Comparison of ENCODE assay signal across 19 cellular contexts in the genomic region with DNA sequence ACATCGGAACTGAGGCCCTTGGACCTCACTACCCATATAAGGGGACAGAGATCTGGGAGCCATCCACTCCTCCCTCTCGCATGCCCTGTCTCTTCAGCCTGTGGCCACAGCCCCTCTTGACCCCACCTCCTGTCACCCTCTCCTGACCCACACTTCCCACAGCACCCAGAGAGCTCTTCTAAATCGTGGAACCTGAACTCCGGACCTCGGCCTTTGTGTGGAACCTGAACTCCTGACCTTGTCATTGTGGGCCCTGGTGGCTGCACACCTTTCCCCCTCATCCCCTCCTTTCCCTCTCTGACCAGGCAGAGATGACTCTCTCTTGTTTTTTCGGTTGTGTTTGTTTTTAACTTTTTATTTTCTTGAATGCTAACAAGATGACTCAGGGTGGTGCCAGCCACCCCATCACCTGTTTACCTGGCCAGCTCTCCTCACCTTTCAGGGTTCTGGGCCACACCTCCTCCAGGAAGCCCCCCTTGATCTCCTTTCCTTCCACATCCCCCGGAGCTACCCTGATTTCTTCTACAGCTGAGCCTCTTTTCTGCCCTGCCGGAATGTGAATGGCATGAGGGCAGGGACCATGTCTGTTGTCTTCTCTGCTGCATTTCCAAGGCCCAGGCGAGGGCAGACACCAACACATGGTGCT. TPM values are rescaled to one million over a fixed set of nuclear protein-coding genes. Genes with fewer than 3 reads are reported as not detected.
DNase-seq lines count a peak whose midpoint lies in the region; ATAC-seq and TF ChIP-seq lines count a peak whose summit lies in the region.
"Had no signal": no experiment of that assay in that cellular context is flagged by ENCODE, and none has a peak within 500 bp of the region (broad histone marks: within the 10 kb centered on the region; RNA-seq: fewer than 3 reads in every experiment).

No MANE protein-coding gene starts in this region.

- no peaks in the 10 kb centered on the region for H3K9me3 Mint-ChIP-seq in natural killer cell treated with Interleukin-12 subunit alpha and Interleukin-12 subunit beta and Interleukin-15 and Interleukin-18, amount 100 ng/mL, for 72 hours
- no peaks in the 10 kb centered on the region for H3K9me3 Mint-ChIP-seq in natural killer cell
- H3K9me3 Mint-ChIP-seq in activated T-helper 17 cell treated with anti-CD3 and anti-CD28 coated beads, Interleukin-2, amount 50 U/mL, for 72 hours, result no peaks in the 10 kb centered on the region
- H3K9me3 Mint-ChIP-seq in type B pancreatic cell, result no peaks in the 10 kb centered on the region
- H3K9me3 Mint-ChIP-seq: CD4-positive, alpha-beta memory T cell had no signal

- WGBS in liver, result 71% methylated on average over 9 of the region's 9 CpGs

- H3K27ac Mint-ChIP-seq in natural killer cell treated with Interleukin-12 subunit alpha and Interleukin-12 subunit beta and Interleukin-15 and Interleukin-18, amount 100 ng/mL, for 72 hours, result no peak overlapping the region
- no peak overlapping the region for H3K27ac Mint-ChIP-seq in natural killer cell
- H3K27ac Mint-ChIP-seq in activated T-helper 17 cell treated with anti-CD3 and anti-CD28 coated beads, Interleukin-2, amount 50 U/mL, for 72 hours, result peak overlapping the region; percentile 27
- H3K27ac Mint-ChIP-seq in type B pancreatic cell, result peak overlapping the region; percentile 37

- no peak overlapping the region for H3K9ac ChIP-seq in liver (ENCODE audit: low read depth in 1 of 2, low read length in 2 of 2)

- peaks cover 0 to 14% (median 10%) of the 10 kb centered on the region in 4 donors for H3K4me1 ChIP-seq in liver (ENCODE audit: control insufficient read depth in 4 of 4, insufficient read depth in 4 of 4, low read length in 3 of 4)

- H3K36me3 ChIP-seq in liver (ENCODE audit: control insufficient read depth in 4 of 4, insufficient read depth in 3 of 4, low read depth in 1 of 4, low read length in 3 of 4), result peaks cover 10 to 40% (median 23%) of the 10 kb centered on the region in 4 donors

- no peaks in the 10 kb centered on the region for H3K27me3 ChIP-seq in liver (ENCODE audit: control insufficient read depth in 4 of 4, insufficient read depth in 4 of 4, low read length in 3 of 4)

- no peaks in the 10 kb centered on the region for H3K9me3 ChIP-seq in liver (ENCODE audit: control insufficient read depth in 4 of 4, low read length in 3 of 4)

- intact Hi-C loops in natural killer cell (cut with micrococcal nuclease), result no loop called here

- H3K36me3 Mint-ChIP-seq in natural killer cell treated with Interleukin-12 subunit alpha and Interleukin-12 subunit beta and Interleukin-15 and Interleukin-18, amount 100 ng/mL, for 72 hours, result peaks cover 17% of the 10 kb centered on the region
- H3K36me3 Mint-ChIP-seq in natural killer cell (peaks cover 9% of the 10 kb centered on the region), type B pancreatic cell (peaks cover 14% of the 10 kb centered on the region)
- H3K36me3 Mint-ChIP-seq in activated T-helper 17 cell treated with anti-CD3 and anti-CD28 coated beads, Interleukin-2, amount 50 U/mL, for 72 hours (ENCODE audit: low read depth), result peaks cover 77% of the 10 kb centered on the region

- no peak overlapping the region for H3K4me3 Mint-ChIP-seq in natural killer cell treated with Interleukin-12 subunit alpha and Interleukin-12 subunit beta and Interleukin-15 and Interleukin-18, amount 100 ng/mL, for 72 hours
- no peak overlapping the region for H3K4me3 Mint-ChIP-seq in natural killer cell
- H3K4me3 Mint-ChIP-seq in activated T-helper 17 cell treated with anti-CD3 and anti-CD28 coated beads, Interleukin-2, amount 50 U/mL, for 72 hours, result no peak overlapping the region
- peak overlapping the region; percentile 16 for H3K4me3 Mint-ChIP-seq in type B pancreatic cell

- no peak for TF ChIP-seq CTCF in natural killer cell (IDR thresholded peaks at IDR 0.05)
- TF ChIP-seq CTCF in liver (IDR thresholded peaks at IDR 0.05; ENCODE audit: low read depth, low read length, missing input control), result no peak
- TF ChIP-seq CTCF in type B pancreatic cell (conservative IDR thresholded peaks at IDR 0.05), result no peak

- DNase-seq in natural killer cell treated with Interleukin-12 subunit alpha and Interleukin-12 subunit beta and Interleukin-15 and Interleukin-18, amount 100 ng/mL, for 72 hours (ENCODE audit: low spot score), result peak; percentile 39
- DNase-seq in natural killer cell, result no peak
- no peak for DNase-seq in type B pancreatic cell (ENCODE audit: extremely low spot score, unreplicated experiment)
- no peak for DNase-seq in activated CD8-positive, alpha-beta memory T cell treated with anti-CD3 and anti-CD28 coated beads for 24 hours
- DNase-seq in activated effector memory CD4-positive, alpha-beta T cell treated with Interleukin-2 at 50 U/mL for 16 hours, result no peak
- no peak for DNase-seq in central memory CD4-positive, alpha-beta T cell
- DNase-seq: ACHN; CD4-positive, alpha-beta memory T cell; DMS79; MV-4-11; NCI-H1436; NCI-H2029; NCI-H2171; NCI-H446; NCI-H69; SHP77 had no signal

- TF ChIP-seq RAD21 in liver (IDR thresholded peaks at IDR 0.05), result no peak

- no peaks in the 10 kb centered on the region for H3K27me3 Mint-ChIP-seq in natural killer cell treated with Interleukin-12 subunit alpha and Interleukin-12 subunit beta and Interleukin-15 and Interleukin-18, amount 100 ng/mL, for 72 hours
- H3K27me3 Mint-ChIP-seq in natural killer cell (ENCODE audit: low read depth in 2 of 2), result no peaks in the 10 kb centered on the region
- H3K27me3 Mint-ChIP-seq in activated T-helper 17 cell treated with anti-CD3 and anti-CD28 coated beads, Interleukin-2, amount 50 U/mL, for 72 hours, result no peaks in the 10 kb centered on the region
- H3K27me3 Mint-ChIP-seq in type B pancreatic cell, result no peaks in the 10 kb centered on the region
- H3K27me3 Mint-ChIP-seq: CD4-positive, alpha-beta memory T cell had no signal

- no peak for ATAC-seq in natural killer cell treated with Interleukin-12 subunit alpha and Interleukin-12 subunit beta and Interleukin-15 and Interleukin-18, amount 100 ng/mL, for 72 hours
- no peak for ATAC-seq in natural killer cell
- ATAC-seq in activated T-helper 17 cell treated with anti-CD3 and anti-CD28 coated beads, Interleukin-2, amount 50 U/mL, for 72 hours (replicated peaks), result no peak

- no peak overlapping the region for H3K4me3 ChIP-seq in liver (ENCODE audit: low read depth in 1 of 3, low read length in 3 of 3)

- H3K27ac ChIP-seq in liver (ENCODE audit: low read depth in 1 of 2, low read length in 2 of 2), result no peak overlapping the region
- H3K27ac ChIP-seq: HL-60 had no signal

- H3K4me1 Mint-ChIP-seq in natural killer cell treated with Interleukin-12 subunit alpha and Interleukin-12 subunit beta and Interleukin-15 and Interleukin-18, amount 100 ng/mL, for 72 hours (ENCODE audit: low read depth in 2 of 2), result peaks cover 13 to 15% of the 10 kb centered on the region in 2 donors
- peaks cover 0 to 24% of the 10 kb centered on the region in 2 donors for H3K4me1 Mint-ChIP-seq in natural killer cell
- H3K4me1 Mint-ChIP-seq in activated T-helper 17 cell treated with anti-CD3 and anti-CD28 coated beads, Interleukin-2, amount 50 U/mL, for 72 hours, result peaks cover 13% of the 10 kb centered on the region
- peaks cover 5% of the 10 kb centered on the region for H3K4me1 Mint-ChIP-seq in type B pancreatic cell (ENCODE audit: unreplicated experiment)

TF ChIP-seq in liver, 16 proteins besides CTCF, POLR2A, EP300 and RAD21 (continues in another document):
- no peak for TF ChIP-seq TAF1 (conservative IDR thresholded peaks at IDR 0.05)
- peak; percentile 21 to 54 for TF ChIP-seq RXRA (IDR thresholded peaks at IDR 0.05)
- peak; percentile 25 for TF ChIP-seq HNF4G (IDR thresholded peaks at IDR 0.05)
- TF ChIP-seq EGR1 (IDR thresholded peaks at IDR 0.05; ENCODE audit: low read depth in 2 of 2), result no peak

RNA-seq across cellular contexts. Expression of a gene that starts 5.1 kb away (rescaled TPM):
- 100 to 1,000 TPM in 1 of 2 donors, 10 to 100 TPM in 1; 79.1 to 140 TPM for total RNA-seq in natural killer cell treated with Interleukin-12 subunit alpha and Interleukin-12 subunit beta and Interleukin-15 and Interleukin-18, amount 100 ng/mL, for 72 hours
- total RNA-seq in natural killer cell (10 to 100 TPM; 34.5 to 41.6 (median 40.2) TPM), liver (10 to 100 TPM; 21.5 to 23.4 TPM), type B pancreatic cell (ENCODE audit: low replicate concordance) (67.3 and 68.0 TPM in 2 replicates)
- total RNA-seq in activated T-helper 17 cell treated with anti-CD3 and anti-CD28 coated beads, Interleukin-2, amount 50 U/mL, for 72 hours, result 100 to 1,000 TPM in 1 of 2 donors, 10 to 100 TPM in 1; 61.1 to 142 TPM
- polyA plus RNA-seq in liver, result 10 to 100 TPM; 44.0 to 74.8 TPM

RNA-seq across cellular contexts. Expression of a gene that starts 13.8 kb away (rescaled TPM):
- 100 to 1,000 TPM; 106 to 264 TPM for total RNA-seq in natural killer cell treated with Interleukin-12 subunit alpha and Interleukin-12 subunit beta and Interleukin-15 and Interleukin-18, amount 100 ng/mL, for 72 hours
- total RNA-seq in natural killer cell, result 10 to 100 TPM; 33.1 to 73.7 (median 56.5) TPM
- 10 to 100 TPM; 47.8 to 88.5 TPM for total RNA-seq in activated T-helper 17 cell treated with anti-CD3 and anti-CD28 coated beads, Interleukin-2, amount 50 U/mL, for 72 hours
- 10 to 100 TPM; 20.5 to 26.3 TPM for total RNA-seq in liver
- polyA plus RNA-seq in liver, result 10 to 100 TPM in 1 of 2 donors, 1 to 10 TPM in 1; 7.8 to 19.1 TPM
- total RNA-seq in type B pancreatic cell (ENCODE audit: low replicate concordance), result 3.3 and 3.6 TPM in 2 replicates

RNA-seq across cellular contexts. Expression of a gene that starts 26.0 kb away (rescaled TPM):
- total RNA-seq in natural killer cell treated with Interleukin-12 subunit alpha and Interleukin-12 subunit beta and Interleukin-15 and Interleukin-18, amount 100 ng/mL, for 72 hours, result 1 to 10 TPM; 6.2 to 6.5 TPM
- total RNA-seq in natural killer cell (10 to 100 TPM in 1 of 3 donors, 1 to 10 TPM in 2; 6.8 to 12.6 (median 9.5) TPM), liver (1 to 10 TPM; 2.6 to 4.8 TPM), type B pancreatic cell (ENCODE audit: low replicate concordance) (8.0 and 23.3 TPM in 2 replicates)
- 10 to 100 TPM in 1 of 2 donors, 1 to 10 TPM in 1; 7.9 to 17.1 TPM for total RNA-seq in activated T-helper 17 cell treated with anti-CD3 and anti-CD28 coated beads, Interleukin-2, amount 50 U/mL, for 72 hours
- polyA plus RNA-seq in liver, result 1 to 10 TPM; 1.2 to 4.0 TPM

RNA-seq across cellular contexts. Expression of a gene that starts 29.7 kb away (rescaled TPM):
- 1 to 10 TPM; 1.4 to 2.1 TPM for total RNA-seq in natural killer cell treated with Interleukin-12 subunit alpha and Interleukin-12 subunit beta and Interleukin-15 and Interleukin-18, amount 100 ng/mL, for 72 hours
- total RNA-seq in natural killer cell, result 1 to 10 TPM; 1.3 to 3.6 (median 3.0) TPM
- total RNA-seq in activated T-helper 17 cell treated with anti-CD3 and anti-CD28 coated beads, Interleukin-2, amount 50 U/mL, for 72 hours, result 1 to 10 TPM in 1 of 2 donors, under 1 TPM in 1; 0.78 to 2.2 TPM
- total RNA-seq in liver, result 10 to 100 TPM in 1 of 2 donors, under 1 TPM in 1; 0.33 to 74.1 TPM
- polyA plus RNA-seq in liver, result under 1 TPM in 1 of 2 donors, not detected in 1; 0.05 TPM
- 2.8 and 5.3 TPM in 2 replicates for total RNA-seq in type B pancreatic cell (ENCODE audit: low replicate concordance)

RNA-seq across cellular contexts. Expression of a gene that starts 32.7 kb away (rescaled TPM):
- total RNA-seq in natural killer cell treated with Interleukin-12 subunit alpha and Interleukin-12 subunit beta and Interleukin-15 and Interleukin-18, amount 100 ng/mL, for 72 hours, result under 1 TPM; 0.78 to 0.83 TPM
- total RNA-seq in natural killer cell (1 to 10 TPM; 1.1 to 1.6 (median 1.5) TPM), liver (1 to 10 TPM; 1.0 to 2.5 TPM), type B pancreatic cell (ENCODE audit: low replicate concordance) (2.3 and 3.8 TPM in 2 replicates)
- 1 to 10 TPM in 1 of 2 donors, under 1 TPM in 1; 0.71 to 8.6 TPM for total RNA-seq in activated T-helper 17 cell treated with anti-CD3 and anti-CD28 coated beads, Interleukin-2, amount 50 U/mL, for 72 hours
- under 1 TPM in 1 of 2 donors, not detected in 1; 0.02 TPM for polyA plus RNA-seq in liver

Comparison
In these comparisons a context has a peak if more than half of its experiments do, and no peak if none do; other contexts are left out.
1. H3K27ac Mint-ChIP-seq: peak in activated T-helper 17 cell treated with anti-CD3 and anti-CD28 coated beads, Interleukin-2, amount 50 U/mL, for 72 hours (single experiment) and type B pancreatic cell (single experiment); none in natural killer cell treated with Interleukin-12 subunit alpha and Interleukin-12 subunit beta and Interleukin-15 and Interleukin-18, amount 100 ng/mL, for 72 hours (0 of 2) and natural killer cell (0 of 2).